ENCODE assay signal across 1 cellular context in the genomic region with DNA sequence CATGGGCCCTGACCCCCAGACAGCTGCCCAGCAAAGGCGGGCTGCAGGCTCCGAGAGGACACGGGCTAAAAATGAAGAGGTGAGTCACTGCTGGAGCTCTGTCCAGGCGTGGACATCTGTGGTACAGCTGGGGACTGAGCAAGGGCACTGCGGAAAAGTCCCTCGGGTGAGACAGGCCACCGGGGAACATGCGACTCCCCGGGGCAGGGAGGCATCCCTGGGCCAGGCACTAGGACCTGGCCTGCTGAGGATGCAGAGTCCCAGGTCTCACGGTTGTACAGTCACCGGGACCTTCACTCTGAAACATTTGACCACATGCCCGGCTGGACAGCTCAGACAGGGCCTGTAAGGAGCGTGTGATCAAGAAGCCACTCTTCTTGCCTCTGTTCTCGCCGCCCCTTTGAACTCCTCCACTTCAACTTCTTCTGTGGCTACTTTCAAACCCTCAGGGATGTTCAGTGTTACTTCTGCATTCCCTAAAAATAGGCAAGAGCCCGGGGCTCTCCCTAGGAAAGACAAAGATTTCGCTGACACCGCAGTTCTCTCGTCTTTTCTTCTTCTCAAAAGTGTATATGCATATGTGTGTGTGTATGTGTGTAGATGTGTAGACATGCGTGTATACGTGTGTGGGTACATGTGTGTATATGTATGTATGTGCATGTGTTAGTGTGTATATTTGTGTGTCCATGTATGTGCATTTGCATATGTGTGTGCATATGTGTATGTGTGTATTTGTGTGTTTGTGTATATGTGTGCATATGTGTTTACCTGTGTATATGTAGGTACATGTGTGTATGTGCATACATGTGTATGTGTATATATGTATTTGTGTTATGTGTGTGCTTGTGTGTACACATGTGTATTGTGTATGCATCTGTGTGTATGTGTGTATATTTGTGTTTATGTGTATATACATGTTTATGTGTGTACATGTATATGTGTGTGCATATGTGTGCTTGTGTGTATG.
TF ChIP-seq lines count a peak whose summit lies in the region.

No MANE protein-coding gene starts in this region.

TF ChIP-seq in IMR-90, 13 proteins besides CTCF, POLR2A, EP300 and RAD21 (continued from another document):
- no peak for TF ChIP-seq BHLHE40 (IDR thresholded peaks at IDR 0.05; ENCODE audit: low read depth, low read length)
- no peak for TF ChIP-seq CEBPB (IDR thresholded peaks at IDR 0.05; ENCODE audit: low read depth, low read length)
- TF ChIP-seq, protein P1, sequence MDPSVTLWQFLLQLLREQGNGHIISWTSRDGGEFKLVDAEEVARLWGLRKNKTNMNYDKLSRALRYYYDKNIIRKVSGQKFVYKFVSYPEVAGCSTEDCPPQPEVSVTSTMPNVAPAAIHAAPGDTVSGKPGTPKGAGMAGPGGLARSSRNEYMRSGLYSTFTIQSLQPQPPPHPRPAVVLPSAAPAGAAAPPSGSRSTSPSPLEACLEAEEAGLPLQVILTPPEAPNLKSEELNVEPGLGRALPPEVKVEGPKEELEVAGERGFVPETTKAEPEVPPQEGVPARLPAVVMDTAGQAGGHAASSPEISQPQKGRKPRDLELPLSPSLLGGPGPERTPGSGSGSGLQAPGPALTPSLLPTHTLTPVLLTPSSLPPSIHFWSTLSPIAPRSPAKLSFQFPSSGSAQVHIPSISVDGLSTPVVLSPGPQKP (IDR thresholded peaks at IDR 0.05; ENCODE audit: borderline replicate concordance, low read depth, low read length), result no peak
- TF ChIP-seq MAFK (IDR thresholded peaks at IDR 0.05; ENCODE audit: low read depth, low read length), result peak; percentile 92
- TF ChIP-seq, protein P2, sequence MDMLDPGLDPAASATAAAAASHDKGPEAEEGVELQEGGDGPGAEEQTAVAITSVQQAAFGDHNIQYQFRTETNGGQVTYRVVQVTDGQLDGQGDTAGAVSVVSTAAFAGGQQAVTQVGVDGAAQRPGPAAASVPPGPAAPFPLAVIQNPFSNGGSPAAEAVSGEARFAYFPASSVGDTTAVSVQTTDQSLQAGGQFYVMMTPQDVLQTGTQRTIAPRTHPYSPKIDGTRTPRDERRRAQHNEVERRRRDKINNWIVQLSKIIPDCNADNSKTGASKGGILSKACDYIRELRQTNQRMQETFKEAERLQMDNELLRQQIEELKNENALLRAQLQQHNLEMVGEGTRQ (IDR thresholded peaks at IDR 0.05; ENCODE audit: low read depth, low read length), result no peak; the same call in 1 of the 2 replicates
- no peak for TF ChIP-seq SMC3 (IDR thresholded peaks at IDR 0.05; ENCODE audit: low read depth, low read length)
- no peak for TF ChIP-seq MAZ (IDR thresholded peaks at IDR 0.05; ENCODE audit: borderline replicate concordance, low read depth, low read length)
- no peak for TF ChIP-seq NFE2L2 (IDR thresholded peaks at IDR 0.05; ENCODE audit: low read depth, low read length)
